In the genomic region with DNA sequence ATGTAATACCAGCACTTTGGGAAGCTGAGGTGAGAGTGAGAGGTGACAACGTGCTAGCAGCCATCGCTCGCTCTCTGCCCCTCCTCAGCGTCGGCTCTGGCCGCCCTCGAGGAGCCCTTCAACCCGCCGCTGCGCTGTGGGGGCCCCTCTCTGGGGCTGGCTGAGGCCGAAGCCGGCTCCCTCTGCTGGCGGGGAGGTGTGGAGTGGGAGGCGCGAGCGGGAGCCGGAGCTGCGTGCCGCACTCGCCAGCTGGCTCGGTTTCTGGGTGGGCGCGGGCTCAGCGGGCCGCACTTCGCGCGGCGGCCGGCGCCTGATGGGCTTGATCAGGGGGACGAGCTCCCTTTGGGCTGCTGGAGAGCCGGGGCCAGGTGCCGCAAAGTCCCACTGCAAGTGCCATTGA, we compare ENCODE assay signal across 11 cellular contexts.
DNase-seq lines count a peak whose midpoint lies in the region; ATAC-seq, FAIRE-seq and TF ChIP-seq lines count a peak whose summit lies in the region.
"Had no signal": no experiment of that assay in that cellular context is flagged by ENCODE, and none has a peak within 500 bp of the region (broad histone marks: within the 10 kb centered on the region; RNA-seq: fewer than 3 reads in every experiment).

No MANE protein-coding gene starts in this region.

- in situ Hi-C loops in KBM-7 (cut with MboI; ENCODE audit: low pct_unique_long_range_greater_than_20kb, low sequenced_read_pairs), result no loop called here
- in situ Hi-C loops in gastrocnemius medialis (cut with MboI; ENCODE audit: low sequenced_read_pairs in 4 of 4), result no loop called here

- ATAC-seq in activated CD8-positive, alpha-beta memory T cell treated with anti-CD3 and anti-CD28 coated beads, Interleukin-2, amount 10 ng/mL, durations not matched to agents 7 days and 5 days, result no peak
- no peak for ATAC-seq in gastrocnemius medialis

- H3K79me2 ChIP-seq in astrocyte (ENCODE audit: insufficient read depth, low read length), result no peaks in the 10 kb centered on the region
- H3K79me2 ChIP-seq in OCI-LY7 (ENCODE audit: insufficient read depth, low read depth, low read length), result no peaks in the 10 kb centered on the region

- H3K4me3 ChIP-seq in astrocyte (ENCODE audit: insufficient read depth, low read depth, low read length), result no peak overlapping the region
- peak overlapping the region; percentile 22 for H3K4me3 ChIP-seq in kidney epithelial cell (ENCODE audit: low read depth, low read length)
- peak overlapping the region; percentile 26 to 60 for H3K4me3 ChIP-seq in testis
- H3K4me3 ChIP-seq in gastrocnemius medialis, result no peak overlapping the region
- no peak overlapping the region for H3K4me3 ChIP-seq in OCI-LY7 (ENCODE audit: low read depth, low read length, poor library complexity, severe bottlenecking)
- H3K4me3 ChIP-seq: ovary had no signal

- H3K9me3 Mint-ChIP-seq in activated CD8-positive, alpha-beta memory T cell treated with anti-CD3 and anti-CD28 coated beads, Interleukin-2, amount 10 ng/mL, durations not matched to agents 7 days and 5 days (ENCODE audit: low read depth), result no peaks in the 10 kb centered on the region
- H3K9me3 Mint-ChIP-seq in astrocyte (ENCODE audit: unreplicated experiment), result no peaks in the 10 kb centered on the region
- H3K9me3 Mint-ChIP-seq: CD8-positive, alpha-beta memory T cell had no signal

- peaks cover 11% of the 10 kb centered on the region for H3K27me3 Mint-ChIP-seq in activated CD8-positive, alpha-beta memory T cell treated with anti-CD3 and anti-CD28 coated beads, Interleukin-2, amount 10 ng/mL, durations not matched to agents 7 days and 5 days
- peaks cover 11% of the 10 kb centered on the region for H3K27me3 Mint-ChIP-seq in astrocyte (ENCODE audit: low read depth, unreplicated experiment)

- H3K9me2 ChIP-seq in OCI-LY7 (ENCODE audit: insufficient read depth, low read length), result no peaks in the 10 kb centered on the region

- TF ChIP-seq POLR2A in testis (IDR thresholded peaks at IDR 0.05) (no peak), gastrocnemius medialis (IDR thresholded peaks at IDR 0.05) (no peak)

- H2AFZ ChIP-seq in astrocyte (ENCODE audit: low read depth, low read length) (peak overlapping the region; percentile 66), OCI-LY7 (ENCODE audit: low read length) (no peak overlapping the region)

- peak; percentile 68 for DNase-seq in activated CD8-positive, alpha-beta memory T cell treated with anti-CD3 and anti-CD28 coated beads for 24 hours
- DNase-seq in activated CD8-positive, alpha-beta memory T cell treated with anti-CD3 and anti-CD28 coated beads, Interleukin-2, amount 10 ng/mL, durations not matched to agents 7 days and 5 days, result no peak
- DNase-seq in astrocyte (ENCODE audit: low read depth) (no peak), kidney epithelial cell (ENCODE audit: low read depth) (no peak), testis (peak; percentile 59), KBM-7 (no peak), gastrocnemius medialis (no peak), OCI-LY7 (ENCODE audit: low spot score) (no peak)
- DNase-seq: SIG-M5 had no signal

- TF ChIP-seq CTCF in astrocyte (IDR thresholded peaks at IDR 0.05; ENCODE audit: insufficient read depth, low read depth, low read length), result no peak
- TF ChIP-seq CTCF in kidney epithelial cell (IDR thresholded peaks at IDR 0.05; ENCODE audit: insufficient read depth, low read length, poor library complexity, severe bottlenecking), result peak; percentile 45
- peak in 2 of 3 experiments; percentile 26 to 36 for TF ChIP-seq CTCF in testis (IDR thresholded peaks at IDR 0.05)
- no peak for TF ChIP-seq CTCF in gastrocnemius medialis (IDR thresholded peaks at IDR 0.05 in 4 of 5, conservative IDR thresholded peaks at IDR 0.05 in 1 of 5)
- no peak for TF ChIP-seq CTCF in OCI-LY7 (conservative IDR thresholded peaks at IDR 0.05; ENCODE audit: low read length)

- H4K20me1 ChIP-seq in astrocyte (ENCODE audit: insufficient read depth, low read length), result no peaks in the 10 kb centered on the region
- H4K20me1 ChIP-seq in OCI-LY7 (ENCODE audit: insufficient read depth, low read length), result no peaks in the 10 kb centered on the region

- no peak overlapping the region for H3K9ac ChIP-seq in astrocyte (ENCODE audit: low read length)

- peak overlapping the region; percentile 41 for H3K4me2 ChIP-seq in astrocyte (ENCODE audit: low read length)
- H3K4me2 ChIP-seq in OCI-LY7 (ENCODE audit: low read length), result no peak overlapping the region

- CTCF ChIA-PET in activated CD8-positive, alpha-beta memory T cell treated with anti-CD3 and anti-CD28 coated beads, Interleukin-2, amount 10 ng/mL, durations not matched to agents 7 days and 5 days (lab: Charles Lee), result interaction anchor here (0.6 to 1.0 kb wide), 2 partner anchors 24 to 690 kb away, joined by 3 read pairs; no protein-coding TSS in a partner anchor
- CTCF ChIA-PET in OCI-LY7 (lab: Charles Lee; ENCODE audit: unreplicated experiment), result no interaction called here

- 46 to 57% methylated on average over 15 to 33 of the region's 34 CpGs for WGBS in testis, 2 donors

- no peak overlapping the region for H3K4me3 Mint-ChIP-seq in activated CD8-positive, alpha-beta memory T cell treated with anti-CD3 and anti-CD28 coated beads, Interleukin-2, amount 10 ng/mL, durations not matched to agents 7 days and 5 days
- H3K4me3 Mint-ChIP-seq in astrocyte (ENCODE audit: unreplicated experiment), result no peak overlapping the region

- no TSS peak for BruUV-seq in OCI-LY7 (replicated peaks; lab: Mats Ljungman, UMichigan)

- H3K36me3 ChIP-seq in astrocyte (ENCODE audit: insufficient read depth, low read length), result no peaks in the 10 kb centered on the region
- H3K36me3 ChIP-seq in kidney epithelial cell (ENCODE audit: control insufficient read depth, insufficient read depth, low read length), result no peaks in the 10 kb centered on the region
- H3K36me3 ChIP-seq in testis (ENCODE audit: low read depth, missing control alignments), result no peaks in the 10 kb centered on the region
- no peaks in the 10 kb centered on the region for H3K36me3 ChIP-seq in gastrocnemius medialis
- H3K36me3 ChIP-seq in OCI-LY7 (ENCODE audit: insufficient read depth, low read length), result no peaks in the 10 kb centered on the region
- H3K36me3 ChIP-seq: ovary had no signal

- intact Hi-C loops in testis (cut with DNase I; ENCODE audit: low total_unique reads) (no loop called here), gastrocnemius medialis (cut with DNase I; ENCODE audit: low total_unique reads) (no loop called here), OCI-LY7 (cut with micrococcal nuclease; ENCODE audit: unreplicated experiment) (no loop called here)

- no peaks in the 10 kb centered on the region for H3K9me3 ChIP-seq in astrocyte (ENCODE audit: insufficient read depth, low read depth, low read length)
- H3K9me3 ChIP-seq in testis, result no peaks in the 10 kb centered on the region
- no peaks in the 10 kb centered on the region for H3K9me3 ChIP-seq in gastrocnemius medialis
- H3K9me3 ChIP-seq in OCI-LY7 (ENCODE audit: low read length), result no peaks in the 10 kb centered on the region
- H3K9me3 ChIP-seq: ovary had no signal

- no peaks in the 10 kb centered on the region for H3K4me1 Mint-ChIP-seq in activated CD8-positive, alpha-beta memory T cell treated with anti-CD3 and anti-CD28 coated beads, Interleukin-2, amount 10 ng/mL, durations not matched to agents 7 days and 5 days
- no peaks in the 10 kb centered on the region for H3K4me1 Mint-ChIP-seq in astrocyte (ENCODE audit: low read depth, unreplicated experiment)
- H3K4me1 Mint-ChIP-seq: CD8-positive, alpha-beta memory T cell had no signal

- no peak for FAIRE-seq in astrocyte (lab: Jason Lieb, UNC)

- H3K27ac Mint-ChIP-seq in activated CD8-positive, alpha-beta memory T cell treated with anti-CD3 and anti-CD28 coated beads, Interleukin-2, amount 10 ng/mL, durations not matched to agents 7 days and 5 days, result no peak overlapping the region
- no peak overlapping the region for H3K27ac Mint-ChIP-seq in astrocyte (ENCODE audit: unreplicated experiment)
- H3K27ac Mint-ChIP-seq: CD8-positive, alpha-beta memory T cell had no signal

- H3K27ac ChIP-seq in astrocyte (ENCODE audit: low read depth, low read length) (no peak overlapping the region), testis (no peak overlapping the region), gastrocnemius medialis (no peak overlapping the region), OCI-LY7 (ENCODE audit: low read depth, low read length, poor library complexity, severe bottlenecking) (no peak overlapping the region)
- H3K27ac ChIP-seq: ovary had no signal

- H3K27me3 ChIP-seq in astrocyte (ENCODE audit: insufficient read depth, low read length) (no peaks in the 10 kb centered on the region), kidney epithelial cell (ENCODE audit: control insufficient read depth, insufficient read depth, low read length) (no peaks in the 10 kb centered on the region), testis (no peaks in the 10 kb centered on the region), gastrocnemius medialis (peaks cover 4 to 17% (median 6%) of the 10 kb centered on the region in 3 donors)
- H3K27me3 ChIP-seq: ovary had no signal

- POLR2A ChIA-PET in OCI-LY7 (lab: Charles Lee), result no interaction called here

- H3K36me3 Mint-ChIP-seq in activated CD8-positive, alpha-beta memory T cell treated with anti-CD3 and anti-CD28 coated beads, Interleukin-2, amount 10 ng/mL, durations not matched to agents 7 days and 5 days, result no peaks in the 10 kb centered on the region
- no peaks in the 10 kb centered on the region for H3K36me3 Mint-ChIP-seq in astrocyte (ENCODE audit: low read depth, unreplicated experiment)

- no peaks in the 10 kb centered on the region for H3K4me1 ChIP-seq in astrocyte (ENCODE audit: insufficient read depth, low read length)
- H3K4me1 ChIP-seq in testis, result no peaks in the 10 kb centered on the region
- no peaks in the 10 kb centered on the region for H3K4me1 ChIP-seq in gastrocnemius medialis
- no peaks in the 10 kb centered on the region for H3K4me1 ChIP-seq in OCI-LY7 (ENCODE audit: insufficient read depth, low read length, poor library complexity, severe bottlenecking)

Comparison
In these comparisons a context has a peak if more than half of its experiments do, and no peak if none do; other contexts are left out.
1. DNase-seq: peak in activated CD8-positive, alpha-beta memory T cell treated with anti-CD3 and anti-CD28 coated beads for 24 hours (single experiment) and testis (single experiment); none in activated CD8-positive, alpha-beta memory T cell treated with anti-CD3 and anti-CD28 coated beads, Interleukin-2, amount 10 ng/mL, durations not matched to agents 7 days and 5 days (single experiment), astrocyte (single experiment), kidney epithelial cell (single experiment), KBM-7 (single experiment), gastrocnemius medialis (0 of 2) and OCI-LY7 (single experiment).
2. H3K4me3 ChIP-seq: peak in kidney epithelial cell (single experiment) and testis (2 of 2); none in astrocyte (single experiment), gastrocnemius medialis (0 of 4) and OCI-LY7 (single experiment).
3. CTCF ChIP-seq: peak in kidney epithelial cell (single experiment) and testis (2 of 3); none in astrocyte (single experiment), gastrocnemius medialis (0 of 5) and OCI-LY7 (single experiment).